ENCODE assay signal across 8 cellular contexts in genomic region chr16:53703590-53704444, GRCh38. TPM values are rescaled to one million over a fixed set of nuclear protein-coding genes. Genes with fewer than 3 reads are reported as not detected.
DNase-seq lines count a peak whose midpoint lies in the region; ATAC-seq and TF ChIP-seq lines count a peak whose summit lies in the region.

FTO (plus strand) TSS chr16:53704156.
RPGRIP1L (minus strand) TSS chr16:53703859; CDS start chr16:53700723, 3,136 bp downstream.

- DNase-seq in C1 segment of cervical spinal cord (lab: John Stamatoyannopoulos, UW) (peak; percentile 89 to 99 (median 98)), NCI-H748 (lab: John Stamatoyannopoulos, UW; ENCODE audit: unreplicated experiment) (peak; percentile 98), dermis microvascular lymphatic vessel endothelial cell (ENCODE audit: low read depth in 2 of 2) (peak; percentile 98 to 99)
- peak; percentile 97 to 98 for DNase-seq in activated CD4-positive, alpha-beta T cell treated with anti-CD3 and anti-CD28 coated beads, Interleukin-2, amount 50 U/mL, for 4 hours
- DNase-seq in stimulated activated CD4-positive, alpha-beta T cell treated with anti-CD3 and anti-CD28 coated beads, Interleukin-4, amount 100 ng/mL, for 24 hours, result peak; percentile 99

- peak within 1 kb of the TSS; percentile 51 to 83 for H3K9ac ChIP-seq in liver (ENCODE audit: low read depth in 1 of 2, low read length in 2 of 2)

- H3K36me3 ChIP-seq in liver (ENCODE audit: control insufficient read depth in 4 of 4, insufficient read depth in 3 of 4, low read depth in 1 of 4, low read length in 3 of 4), result no peaks in the 10 kb centered on the region

- peak within 1 kb of the TSS; percentile 54 to 97 (median 83) for H3K4me3 ChIP-seq in liver (ENCODE audit: low read depth in 1 of 3, low read length in 3 of 3)

- H3K4me1 ChIP-seq in liver (ENCODE audit: control insufficient read depth in 4 of 4, insufficient read depth in 4 of 4, low read length in 3 of 4), result peaks cover 0 to 17% (median 10%) of the 10 kb centered on the region in 4 donors

- TF ChIP-seq RAD21 in liver (IDR thresholded peaks at IDR 0.05), result peak; percentile 21 to 43

- peak within 1 kb of the TSS; percentile 27 to 47 for H3K27ac ChIP-seq in liver (ENCODE audit: low read depth in 1 of 2, low read length in 2 of 2)

- H3K9me3 ChIP-seq in liver (ENCODE audit: control insufficient read depth in 4 of 4, low read length in 3 of 4), result no peaks in the 10 kb centered on the region

- TF ChIP-seq CTCF in liver (IDR thresholded peaks at IDR 0.05; ENCODE audit: low read depth, low read length, missing input control), result no peak

- ATAC-seq in GM19351 (IDR thresholded peaks at IDR 0.05; ENCODE audit: unreplicated experiment), result peak; percentile 97
- ATAC-seq in HG03521 (IDR thresholded peaks at IDR 0.05; ENCODE audit: unreplicated experiment), result peak; percentile 99

- no peaks in the 10 kb centered on the region for H3K27me3 ChIP-seq in liver (ENCODE audit: control insufficient read depth in 4 of 4, insufficient read depth in 4 of 4, low read length in 3 of 4)

- WGBS in liver, result under 1% methylated on average over 57 of the region's 57 CpGs

TF ChIP-seq in liver, 16 proteins besides CTCF, POLR2A, EP300 and RAD21:
- TF ChIP-seq ZBTB33 (IDR thresholded peaks at IDR 0.05), result peak; percentile 98
- no peak for TF ChIP-seq FOXA2 (IDR thresholded peaks at IDR 0.05)
- TF ChIP-seq HNF4A (conservative IDR thresholded peaks at IDR 0.05), result peak; percentile 75 to 79
- TF ChIP-seq RXRA (IDR thresholded peaks at IDR 0.05), result peak in 1 of 2 donors; percentile 28
- peak; percentile 73 for TF ChIP-seq SP1 (IDR thresholded peaks at IDR 0.05)
- TF ChIP-seq, protein P1, sequence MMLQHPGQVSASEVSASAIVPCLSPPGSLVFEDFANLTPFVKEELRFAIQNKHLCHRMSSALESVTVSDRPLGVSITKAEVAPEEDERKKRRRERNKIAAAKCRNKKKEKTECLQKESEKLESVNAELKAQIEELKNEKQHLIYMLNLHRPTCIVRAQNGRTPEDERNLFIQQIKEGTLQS (IDR thresholded peaks at IDR 0.05), result no peak
- TF ChIP-seq, protein P2, sequence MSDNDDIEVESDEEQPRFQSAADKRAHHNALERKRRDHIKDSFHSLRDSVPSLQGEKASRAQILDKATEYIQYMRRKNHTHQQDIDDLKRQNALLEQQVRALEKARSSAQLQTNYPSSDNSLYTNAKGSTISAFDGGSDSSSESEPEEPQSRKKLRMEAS (IDR thresholded peaks at IDR 0.05), result peak; percentile 82
- peak; percentile 21 for TF ChIP-seq FOXA1 (IDR thresholded peaks at IDR 0.05)
- TF ChIP-seq TAF1 (conservative IDR thresholded peaks at IDR 0.05), result no peak
- peak in 1 of 2 donors; percentile 67 for TF ChIP-seq GABPA (IDR thresholded peaks at IDR 0.05 in 1 of 2, conservative IDR thresholded peaks at IDR 0.05 in 1 of 2)
- TF ChIP-seq REST (IDR thresholded peaks at IDR 0.05), result peak; percentile 45
- peak in 1 of 2 donors; percentile 68 for TF ChIP-seq EGR1 (IDR thresholded peaks at IDR 0.05; ENCODE audit: low read depth in 2 of 2)
- TF ChIP-seq YY1 (IDR thresholded peaks at IDR 0.05), result peak; percentile 99

RNA-seq across cellular contexts. Expression of gene FTO, which starts in this region (rescaled TPM):
- 39.4 and 65.4 TPM in 2 replicates for total RNA-seq in dermis microvascular lymphatic vessel endothelial cell
- 10 to 100 TPM; 29.3 to 54.2 TPM for total RNA-seq in liver
- polyA plus RNA-seq in liver, result 10 to 100 TPM; 12.0 to 20.0 TPM

RNA-seq across cellular contexts. Expression of gene RPGRIP1L, which starts in this region (rescaled TPM):
- 3.9 and 4.4 TPM in 2 replicates for total RNA-seq in dermis microvascular lymphatic vessel endothelial cell
- total RNA-seq in liver, result 1 to 10 TPM; 1.3 to 1.4 TPM
- polyA plus RNA-seq in liver, result under 1 TPM; 0.46 to 0.53 TPM

Comparison
In these comparisons a context has a peak if more than half of its experiments do, and no peak if none do; other contexts are left out.
1. Peak in every context shown above with its lines: DNase-seq, ATAC-seq, H3K4me3 ChIP-seq and H3K27ac ChIP-seq.